ENCODE assay signal across 24 cellular contexts in genomic region chr9:11402621-11403020, GRCh38.
"Had no signal": no experiment of that assay in that cellular context is flagged by ENCODE, and none has a peak within 500 bp of the region (broad histone marks: within the 10 kb centered on the region; RNA-seq: fewer than 3 reads in every experiment).

No MANE protein-coding gene starts in this region.

- ATAC-seq: natural killer cell; psoas muscle; right cardiac atrium; right lobe of liver; stimulated activated effector memory CD8-positive, alpha-beta T cell treated with anti-CD3 and anti-CD28 coated beads, Interleukin-12 subunit alpha, Interleukin-12 subunit beta, amount 100 ng/mL, for 72 hours; stimulated activated naive B cell treated with anti-CD40 and anti-IgM and Interleukin-4, amounts not matched to agents 10 μg/mL and 1 μg/mL and 100 μg/mL, for 72 hours; upper lobe of right lung had no signal

- H3K4me3 ChIP-seq: neural progenitor cell, ovary, psoas muscle, right lobe of liver, sigmoid colon, stomach, thoracic aorta, tibial artery, transverse colon, upper lobe of right lung, uterus had no signal

- DNase-seq: natural killer cell; occipital lobe; ovary; posterior cingulate gyrus; psoas muscle; right cardiac atrium; right lobe of liver; sigmoid colon; small intestine; stimulated activated CD4-positive, alpha-beta T cell treated with anti-CD3 and anti-CD28 coated beads, Interleukin-15, amount 100 ng/mL, for 24 hours; stimulated activated CD4-positive, alpha-beta T cell treated with anti-CD3 and anti-CD28 coated beads, Interleukin-2, amount 100 ng/mL, for 24 hours; stimulated activated CD4-positive, alpha-beta T cell treated with anti-CD3 and anti-CD28 coated beads, Interleukin-2, amount 100 ng/mL, for 48 hours; stimulated activated CD4-positive, alpha-beta T cell treated with anti-CD3 and anti-CD28 coated beads, Interleukin-4, amount 100 ng/mL, for 24 hours; stimulated activated naive B cell treated with anti-CD40 and anti-IgM and Interleukin-4, amounts not matched to agents 10 μg/mL and 1 μg/mL and 100 μg/mL, for 72 hours; stimulated activated naive CD4-positive, alpha-beta T cell treated with Interleukin-2 at 50 U/mL for 16 hours; stomach; tibial artery; transverse colon; upper lobe of right lung; uterus had no signal

- H3K27me3 ChIP-seq: neural progenitor cell, ovary, right lobe of liver, sigmoid colon, stomach, tibial artery, transverse colon, upper lobe of right lung, uterus had no signal

- H3K79me2 ChIP-seq: parathyroid adenoma had no signal

- H3K36me3 ChIP-seq: neural progenitor cell, ovary, right lobe of liver, sigmoid colon, stomach, thoracic aorta, tibial artery, transverse colon, upper lobe of right lung, uterus had no signal

- H2AFZ ChIP-seq: neural progenitor cell, parathyroid adenoma had no signal

- H3K4me1 ChIP-seq: neural progenitor cell, parathyroid adenoma, psoas muscle, right lobe of liver, sigmoid colon, stomach, tibial artery, transverse colon, upper lobe of right lung, uterus had no signal

- FAIRE-seq: small intestine had no signal

- H3K4me2 ChIP-seq: neural progenitor cell had no signal

- H3K9me3 ChIP-seq: ovary, thoracic aorta, uterus had no signal

- H3K9ac ChIP-seq: neural progenitor cell, parathyroid adenoma had no signal

- H3K27ac ChIP-seq: neural progenitor cell, ovary, parathyroid adenoma, psoas muscle, right lobe of liver, sigmoid colon, stomach, thoracic aorta, tibial artery, transverse colon, upper lobe of right lung, uterus had no signal
